Comparison of ENCODE assay signal across 8 cellular contexts in genomic region chr2:191677091-191677645, GRCh38. TPM values are rescaled to one million over a fixed set of nuclear protein-coding genes. Genes with fewer than 3 reads are reported as not detected.
DNase-seq lines count a peak whose midpoint lies in the region; ATAC-seq, FAIRE-seq and TF ChIP-seq lines count a peak whose summit lies in the region.

No MANE protein-coding gene starts in this region.

- DNase-seq in SK-MEL-5 (ENCODE audit: low read depth, low spot score) (peak; percentile 53), bronchial epithelial cell (ENCODE audit: low read depth) (peak; percentile 76), kidney glomerular epithelial cell (lab: John Stamatoyannopoulos, UW) (peak; percentile 81), NCI-H128 (lab: John Stamatoyannopoulos, UW; ENCODE audit: unreplicated experiment) (no peak)
- DNase-seq in stimulated activated CD4-positive, alpha-beta T cell treated with anti-CD3 and anti-CD28 coated beads, Interleukin-4, amount 100 ng/mL, for 1 hour = peak; percentile 30

- peak overlapping the region; percentile 80 for H3K27ac ChIP-seq in C4-2B

- peak overlapping the region; percentile 59 for H3K4me3 ChIP-seq in bronchial epithelial cell (ENCODE audit: low read depth, low read length)

- ATAC-seq in GM19351 (IDR thresholded peaks at IDR 0.05; ENCODE audit: unreplicated experiment) = peak; percentile 31
- ATAC-seq in HG03432 (IDR thresholded peaks at IDR 0.05; ENCODE audit: unreplicated experiment) = peak; percentile 34

- H3K27me3 ChIP-seq in bronchial epithelial cell (ENCODE audit: control insufficient read depth, insufficient read depth, low read length) = no peaks in the 10 kb centered on the region

- FAIRE-seq in bronchial epithelial cell (lab: Jason Lieb, UNC) = no peak

- no peaks in the 10 kb centered on the region for H3K36me3 ChIP-seq in bronchial epithelial cell (ENCODE audit: control insufficient read depth, insufficient read depth, low read length)

- TF ChIP-seq CTCF in C4-2B (conservative IDR thresholded peaks at IDR 0.05) (no peak), bronchial epithelial cell (IDR thresholded peaks at IDR 0.05; ENCODE audit: insufficient read depth, low read length, severe bottlenecking) (no peak)

- in situ Hi-C loops in SK-MEL-5 (cut with HindIII; ENCODE audit: low pct_unique_long_range_greater_than_20kb, low sequenced_read_pairs) = no loop called here

RNA-seq across cellular contexts. Expression of gene NABP1, which starts 0.8 kb away (rescaled TPM):
- 25.9 and 27.7 TPM in 2 replicates for total RNA-seq in SK-MEL-5 (2014; rRNA removed; shearing (Covaris generic))
- polyA plus RNA-seq in SK-MEL-5 (2015; cell fraction: cytosol; rRNA removed) = 7.8 and 8.8 TPM in 2 replicates
- polyA plus RNA-seq in SK-MEL-5 (2015; cell fraction: nucleus; rRNA removed) = 194 and 217 TPM in 2 replicates
- total RNA-seq in bronchial epithelial cell = 45.5 and 70.0 TPM in 2 replicates
